ENCODE assay signal across 9 cellular contexts in genomic region chr3:108153451-108153981, GRCh38.
DNase-seq lines count a peak whose midpoint lies in the region; ATAC-seq and TF ChIP-seq lines count a peak whose summit lies in the region.
"Had no signal": no experiment of that assay in that cellular context is flagged by ENCODE, and none has a peak within 500 bp of the region (broad histone marks: within the 10 kb centered on the region; RNA-seq: fewer than 3 reads in every experiment).

No MANE protein-coding gene starts in this region.

- H3K9me3 Mint-ChIP-seq in T-helper 2 cell treated with Interferon-gamma antibody and Interleukin-4, amounts not matched to agents 5 μg/mL and 100 μg/mL, for 36 hours, result no peaks in the 10 kb centered on the region
- H3K9me3 Mint-ChIP-seq in neural crest cell, result no peaks in the 10 kb centered on the region

- H3K27ac Mint-ChIP-seq in T-helper 2 cell treated with Interferon-gamma antibody and Interleukin-4, amounts not matched to agents 5 μg/mL and 100 μg/mL, for 36 hours, result no peak overlapping the region
- no peak overlapping the region for H3K27ac Mint-ChIP-seq in neural crest cell (ENCODE audit: unreplicated experiment)

- ATAC-seq in GM18511 (IDR thresholded peaks at IDR 0.05; ENCODE audit: unreplicated experiment) (peak; percentile 83), GM21360 (IDR thresholded peaks at IDR 0.05; ENCODE audit: unreplicated experiment) (no peak), HG03196 (IDR thresholded peaks at IDR 0.05; ENCODE audit: unreplicated experiment) (no peak)
- ATAC-seq: right cardiac atrium had no signal

- H3K4me1 Mint-ChIP-seq in T-helper 2 cell treated with Interferon-gamma antibody and Interleukin-4, amounts not matched to agents 5 μg/mL and 100 μg/mL, for 36 hours (ENCODE audit: low read depth), result peaks cover 6% of the 10 kb centered on the region
- H3K4me1 Mint-ChIP-seq in neural crest cell, result peaks cover 3% of the 10 kb centered on the region

- TF ChIP-seq CTCF in LNCAP (IDR thresholded peaks at IDR 0.05) (peak; percentile 62; the same call in 1 of the 2 replicates), neural crest cell (conservative IDR thresholded peaks at IDR 0.05) (peak; percentile 51)

- no peak overlapping the region for H3K4me3 Mint-ChIP-seq in T-helper 2 cell treated with Interferon-gamma antibody and Interleukin-4, amounts not matched to agents 5 μg/mL and 100 μg/mL, for 36 hours
- no peak overlapping the region for H3K4me3 Mint-ChIP-seq in neural crest cell

- H3K27me3 Mint-ChIP-seq in T-helper 2 cell treated with Interferon-gamma antibody and Interleukin-4, amounts not matched to agents 5 μg/mL and 100 μg/mL, for 36 hours (ENCODE audit: low read depth), result no peaks in the 10 kb centered on the region
- no peaks in the 10 kb centered on the region for H3K27me3 Mint-ChIP-seq in neural crest cell (ENCODE audit: low read depth)

- H3K36me3 Mint-ChIP-seq in T-helper 2 cell treated with Interferon-gamma antibody and Interleukin-4, amounts not matched to agents 5 μg/mL and 100 μg/mL, for 36 hours (ENCODE audit: low read depth), result no peaks in the 10 kb centered on the region
- no peaks in the 10 kb centered on the region for H3K36me3 Mint-ChIP-seq in neural crest cell (ENCODE audit: low read depth)

- DNase-seq in AML-193 (lab: John Stamatoyannopoulos, UW) (peak; percentile 86 to 92), dedifferentiated amniotic fluid mesenchymal stem cell (ENCODE audit: extremely low spot score) (peak; percentile 23), neural crest cell (ENCODE audit: low read depth, low spot score) (peak; percentile 7)
- DNase-seq in T-helper 2 cell treated with Interferon-gamma antibody and Interleukin-4, amounts not matched to agents 5 μg/mL and 100 μg/mL, for 36 hours (ENCODE audit: low spot score), result peak; percentile 42

Comparison
In these comparisons a context has a peak if more than half of its experiments do, and no peak if none do; other contexts are left out.
1. DNase-seq: peak in every context shown above with its lines; median percentile 89 in AML-193; 42 in T-helper 2 cell treated with Interferon-gamma antibody and Interleukin-4, amounts not matched to agents 5 μg/mL and 100 μg/mL, for 36 hours; 23 in dedifferentiated amniotic fluid mesenchymal stem cell; 7 in neural crest cell.